8 cellular contexts compared by ENCODE assay signal in genomic region chr9:128340691-128341434, GRCh38. TPM values are rescaled to one million over a fixed set of nuclear protein-coding genes. Genes with fewer than 3 reads are reported as not detected.
DNase-seq lines count a peak whose midpoint lies in the region; ATAC-seq and TF ChIP-seq lines count a peak whose summit lies in the region.

No MANE protein-coding gene starts in this region.

- no peaks in the 10 kb centered on the region for H3K9me3 ChIP-seq in HUES6 (ENCODE audit: control insufficient read depth, insufficient read depth, low read depth, low read length)
- no peaks in the 10 kb centered on the region for H3K9me3 ChIP-seq in adrenal gland (replicated peaks in 1 of 3)

- 1 to 2% (median 1%) methylated on average over 10 to 48 of the region's 48 CpGs for WGBS in adrenal gland, 4 donors

- no peaks in the 10 kb centered on the region for H3K79me2 ChIP-seq in ACC112 (ENCODE audit: control insufficient read depth, insufficient read depth, low read length, unreplicated experiment)

- peak overlapping the region; percentile 10 for H2AFZ ChIP-seq in ACC112 (ENCODE audit: low read length, unreplicated experiment)

- no peak overlapping the region for H3K27ac ChIP-seq in ACC112 (ENCODE audit: low read depth, low read length)
- H3K27ac ChIP-seq in HUES6 (ENCODE audit: low read depth, low read length), result no peak overlapping the region
- peak overlapping the region in 3 of 5 donors; percentile 18 to 91 (median 60) for H3K27ac ChIP-seq in adrenal gland

- H3K4me1 ChIP-seq in ACC112 (ENCODE audit: control insufficient read depth, insufficient read depth, low read length, unreplicated experiment) (no peaks in the 10 kb centered on the region), HUES6 (ENCODE audit: control insufficient read depth, insufficient read depth, low read length) (no peaks in the 10 kb centered on the region), adrenal gland (replicated peaks in 1 of 2) (peaks cover 0 to 9% of the 10 kb centered on the region in 2 donors)

- no peaks in the 10 kb centered on the region; the same call in 1 of the 2 replicates for H3K36me3 ChIP-seq in ACC112 (ENCODE audit: insufficient read depth, low read length)
- H3K36me3 ChIP-seq in HUES6 (ENCODE audit: control insufficient read depth, insufficient read depth, low read length), result peaks cover 30% of the 10 kb centered on the region
- H3K36me3 ChIP-seq in adrenal gland (replicated peaks in 1 of 2), result peaks cover 0 to 24% of the 10 kb centered on the region in 2 donors
- H3K36me3 ChIP-seq in kidney epithelial cell (ENCODE audit: control insufficient read depth, insufficient read depth, low read length), result peaks cover 2% of the 10 kb centered on the region

- TF ChIP-seq POLR2A in adrenal gland (IDR thresholded peaks at IDR 0.05), result no peak

- ATAC-seq in GM19043 (IDR thresholded peaks at IDR 0.05; ENCODE audit: low read depth, unreplicated experiment), result peak; percentile 43
- ATAC-seq in stimulated activated naive CD8-positive, alpha-beta T cell treated with anti-CD3 and anti-CD28 coated beads, Interleukin-15, amount 100 ng/mL, for 72 hours, result peak; percentile 71

- in situ Hi-C loops in ACHN (cut with HindIII; ENCODE audit: low pct_ligation_motif_present, low pct_unique_long_range_greater_than_20kb, low sequenced_read_pairs), result no loop called here

- no peaks in the 10 kb centered on the region for H3K9me3 Mint-ChIP-seq in stimulated activated naive CD8-positive, alpha-beta T cell treated with anti-CD3 and anti-CD28 coated beads, Interleukin-15, amount 100 ng/mL, for 72 hours

- H3K9ac ChIP-seq in HUES6 (ENCODE audit: low read length), result peak overlapping the region; percentile 61

- peaks cover 15% of the 10 kb centered on the region for H3K4me1 Mint-ChIP-seq in stimulated activated naive CD8-positive, alpha-beta T cell treated with anti-CD3 and anti-CD28 coated beads, Interleukin-15, amount 100 ng/mL, for 72 hours

- H3K4me3 Mint-ChIP-seq in stimulated activated naive CD8-positive, alpha-beta T cell treated with anti-CD3 and anti-CD28 coated beads, Interleukin-15, amount 100 ng/mL, for 72 hours, result peak overlapping the region; percentile 86 to 99

- H3K27ac Mint-ChIP-seq in stimulated activated naive CD8-positive, alpha-beta T cell treated with anti-CD3 and anti-CD28 coated beads, Interleukin-15, amount 100 ng/mL, for 72 hours, result peak overlapping the region; percentile 45 to 80

- H3K4me3 ChIP-seq in ACC112 (ENCODE audit: low read depth, low read length) (peak overlapping the region; percentile 93), HUES6 (ENCODE audit: low read depth, low read length) (peak overlapping the region; percentile 96), adrenal gland (peak overlapping the region in 2 of 4 donors; percentile 68 to 91), kidney epithelial cell (ENCODE audit: low read depth, low read length) (peak overlapping the region; percentile 84)

- no peaks in the 10 kb centered on the region for H3K27me3 Mint-ChIP-seq in stimulated activated naive CD8-positive, alpha-beta T cell treated with anti-CD3 and anti-CD28 coated beads, Interleukin-15, amount 100 ng/mL, for 72 hours

- TF ChIP-seq CTCF in adrenal gland (IDR thresholded peaks at IDR 0.05) (no peak), kidney epithelial cell (IDR thresholded peaks at IDR 0.05; ENCODE audit: insufficient read depth, low read length, poor library complexity, severe bottlenecking) (no peak)

- peak in 3 of 7 donors; percentile 25 to 38 (median 36) for DNase-seq in adrenal gland
- DNase-seq in kidney epithelial cell (ENCODE audit: low read depth), result no peak
- DNase-seq in stimulated activated naive CD8-positive, alpha-beta T cell treated with anti-CD3 and anti-CD28 coated beads, Interleukin-15, amount 100 ng/mL, for 72 hours, result no peak
- no peak for DNase-seq in ACHN
- no peak for DNase-seq in NCI-H1417 treated with DMSO at 0.1 percent for 48 hours (lab: John Stamatoyannopoulos, UW)

- intact Hi-C loops in adrenal gland (cut with DNase I), result loop anchor here (5.0 to 10.0 kb wide), 2 partner anchors 46 to 49 kb away; no protein-coding TSS in a partner anchor

- H3K27me3 ChIP-seq in ACC112 (ENCODE audit: insufficient read depth, low read length), result no peaks in the 10 kb centered on the region
- H3K27me3 ChIP-seq in HUES6 (ENCODE audit: control insufficient read depth, insufficient read depth, low read length), result no peaks in the 10 kb centered on the region
- H3K27me3 ChIP-seq in adrenal gland, result no peaks in the 10 kb centered on the region
- H3K27me3 ChIP-seq in kidney epithelial cell (ENCODE audit: control insufficient read depth, insufficient read depth, low read length), result no peaks in the 10 kb centered on the region

RNA-seq across cellular contexts. Expression of gene SLC27A4, which starts 0.5 kb away (rescaled TPM):
- total RNA-seq in adrenal gland (10 to 100 TPM; 15.9 to 30.3 (median 20.7) TPM), kidney epithelial cell (39.4 and 40.3 TPM in 2 replicates)
- 10 to 100 TPM in 2 of 3 donors, 1 to 10 TPM in 1; 9.9 to 40.0 (median 21.3) TPM for polyA plus RNA-seq in adrenal gland

RNA-seq across cellular contexts. Expression of gene COQ4, which starts 18.2 kb away (rescaled TPM):
- 10 to 100 TPM; 47.3 to 96.8 (median 66.7) TPM for total RNA-seq in adrenal gland
- polyA plus RNA-seq in adrenal gland, result 100 to 1,000 TPM in 2 of 3 donors, 10 to 100 TPM in 1; 35.8 to 111 (median 109) TPM
- 46.3 and 59.8 TPM in 2 replicates for total RNA-seq in kidney epithelial cell

RNA-seq across cellular contexts. Expression of gene TRUB2, which starts 18.6 kb away (rescaled TPM):
- total RNA-seq in adrenal gland, result 10 to 100 TPM; 15.0 to 57.4 (median 33.7) TPM
- polyA plus RNA-seq in adrenal gland, result 10 to 100 TPM; 20.7 to 55.2 (median 23.7) TPM
- 12.7 and 24.4 TPM in 2 replicates for total RNA-seq in kidney epithelial cell

RNA-seq across cellular contexts. Expression of gene URM1, which starts 30.3 kb away (rescaled TPM):
- 10 to 100 TPM; 34.7 to 73.5 (median 47.0) TPM for total RNA-seq in adrenal gland
- polyA plus RNA-seq in adrenal gland, result 10 to 100 TPM; 22.8 to 40.2 (median 27.0) TPM
- total RNA-seq in kidney epithelial cell, result 47.3 and 49.9 TPM in 2 replicates

Comparison
In these comparisons a context has a peak if more than half of its experiments do, and no peak if none do; other contexts are left out.
1. H3K27ac ChIP-seq: peak in adrenal gland (3 of 5); none in ACC112 (single experiment) and HUES6 (single experiment).